Comparison of ENCODE assay signal across 20 cellular contexts in the genomic region with DNA sequence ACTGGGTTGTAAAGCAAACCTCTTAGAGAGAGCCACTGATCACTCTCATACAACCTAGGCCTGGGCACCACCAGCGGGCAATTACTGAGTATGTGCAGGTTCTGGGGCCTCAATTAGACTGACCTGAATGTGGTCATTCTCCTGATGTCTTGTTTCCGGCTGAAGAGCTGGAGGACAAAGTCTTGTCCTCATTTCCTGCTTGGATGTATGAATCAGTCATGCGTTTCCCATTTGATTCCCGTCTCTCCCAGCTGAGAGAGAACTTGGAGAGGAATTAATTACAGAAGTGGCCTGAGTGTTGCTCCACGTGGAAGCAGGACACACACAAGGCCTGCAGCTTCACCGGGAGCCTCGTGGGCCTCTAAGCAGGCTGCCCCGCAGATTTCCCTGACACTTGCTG.
"Had no signal": no experiment of that assay in that cellular context is flagged by ENCODE, and none has a peak within 500 bp of the region (broad histone marks: within the 10 kb centered on the region; RNA-seq: fewer than 3 reads in every experiment).

No MANE protein-coding gene starts in this region.

- H3K27ac Mint-ChIP-seq: activated naive CD4-positive, alpha-beta T cell treated with anti-CD3 and anti-CD28 coated beads, Interleukin-2, amount 50 U/mL, for 72 hours; dendritic cell treated with granulocyte-macrophage colony-stimulating factor and Interleukin-4, amounts not matched to agents 40 ng/mL and 50 ng/mL, for 4 days; nephron progenitor cell; T-helper 17 cell; type B pancreatic cell had no signal

- H3K4me3 Mint-ChIP-seq: activated T-cell treated with anti-CD3 and anti-CD28 coated beads, Interleukin-2, amount 50 U/mL, for 4 hours; dendritic cell treated with granulocyte-macrophage colony-stimulating factor and Interleukin-4, amounts not matched to agents 40 ng/mL and 50 ng/mL, for 4 days; nephron progenitor cell; T-helper 17 cell; type B pancreatic cell had no signal

- H3K27me3 Mint-ChIP-seq: dendritic cell treated with granulocyte-macrophage colony-stimulating factor and Interleukin-4, amounts not matched to agents 40 ng/mL and 50 ng/mL, for 4 days; T-helper 17 cell had no signal

- H3K36me3 ChIP-seq: brain microvascular endothelial cell, left lung, suprapubic skin had no signal

- H3K9me3 Mint-ChIP-seq: activated T-cell treated with anti-CD3 and anti-CD28 coated beads, Interleukin-2, amount 50 U/mL, for 4 hours; dendritic cell treated with granulocyte-macrophage colony-stimulating factor and Interleukin-4, amounts not matched to agents 40 ng/mL and 50 ng/mL, for 4 days; nephron progenitor cell had no signal

- H3K27me3 ChIP-seq: brain microvascular endothelial cell, left lung, suprapubic skin had no signal

- H3K4me1 Mint-ChIP-seq: nephron progenitor cell, T-helper 17 cell had no signal

- H3K4me1 ChIP-seq: left lung, suprapubic skin had no signal

- H3K9me3 ChIP-seq: left lung, suprapubic skin had no signal

- DNase-seq: activated CD4-positive, alpha-beta T cell treated with anti-CD3 and anti-CD28 coated beads, Interleukin-2, amount 50 U/mL, for 4 hours; activated effector memory CD4-positive, alpha-beta T cell treated with anti-CD3 and anti-CD28 coated beads, Interleukin-2, amount 50 U/mL, for 16 hours; activated T-cell treated with anti-CD3 and anti-CD28 coated beads, Interleukin-2, amount 50 U/mL, for 4 hours; amniotic stem cell; brain microvascular endothelial cell; cerebellar nuclear complex; foreskin fibroblast; left lung; mesendoderm; nephron progenitor cell; stimulated activated CD4-positive, alpha-beta T cell treated with anti-CD3 and anti-CD28 coated beads, Interleukin-4, amount 100 ng/mL, for 1 hour; stimulated activated CD8-positive, alpha-beta memory T cell treated with anti-CD3 and anti-CD28 coated beads, Interleukin-4, amount 100 ng/mL, for 48 hours; stimulated activated naive CD8-positive, alpha-beta T cell treated with anti-CD3 and anti-CD28 coated beads, Interleukin-15, Interleukin-2, amounts not matched to agents 100 U/mL and 50 U/mL, for 24 hours; T-helper 17 cell had no signal

- H3K27ac ChIP-seq: brain microvascular endothelial cell, left lung, suprapubic skin had no signal

- FAIRE-seq: islet of Langerhans had no signal

- H3K36me3 Mint-ChIP-seq: activated naive CD4-positive, alpha-beta T cell treated with anti-CD3 and anti-CD28 coated beads, Interleukin-2, amount 50 U/mL, for 72 hours; type B pancreatic cell had no signal

- ATAC-seq: activated CD4-positive, CD25-positive, alpha-beta regulatory T cell treated with anti-CD3 and anti-CD28 coated beads, Interleukin-2, amount 50 U/mL, for 24 hours; activated naive CD4-positive, alpha-beta T cell treated with anti-CD3 and anti-CD28 coated beads, Interleukin-2, amount 50 U/mL, for 72 hours; activated T-cell treated with anti-CD3 and anti-CD28 coated beads, Interleukin-2, amount 50 U/mL, for 4 hours; left lung; stimulated activated naive CD8-positive, alpha-beta T cell treated with anti-CD3 and anti-CD28 coated beads, Interleukin-15, Interleukin-2, amounts not matched to agents 100 U/mL and 50 U/mL, for 24 hours; T-helper 17 cell had no signal

- H3K4me3 ChIP-seq: left lung, suprapubic skin had no signal
